19 cellular contexts compared by ENCODE assay signal in genomic region chr9:131606896-131607567, GRCh38.
DNase-seq lines count a peak whose midpoint lies in the region; ATAC-seq lines count a peak whose summit lies in the region.
"Had no signal": no experiment of that assay in that cellular context is flagged by ENCODE, and none has a peak within 500 bp of the region (broad histone marks: within the 10 kb centered on the region; RNA-seq: fewer than 3 reads in every experiment).

No MANE protein-coding gene starts in this region.

- no peak for ATAC-seq in stimulated activated naive B cell treated with anti-CD40 and anti-IgM and Interleukin-4, amounts not matched to agents 10 μg/mL and 1 μg/mL and 100 μg/mL, for 72 hours (replicated peaks)
- ATAC-seq in stimulated activated naive CD8-positive, alpha-beta T cell treated with anti-CD3 and anti-CD28 coated beads, Interleukin-15, amount 100 ng/mL, for 72 hours: no peak
- ATAC-seq: activated CD8-positive, alpha-beta T cell treated with anti-CD3 and anti-CD28 coated beads for 36 hours; left lung had no signal

- H3K27ac Mint-ChIP-seq in activated CD4-positive, alpha-beta memory T cell treated with anti-CD3 and anti-CD28 coated beads, Interleukin-2, amount 10 ng/mL, durations not matched to agents 7 days and 5 days: peak overlapping the region; percentile 29
- no peak overlapping the region for H3K27ac Mint-ChIP-seq in activated CD4-positive, alpha-beta memory T cell treated with anti-CD3 and anti-CD28 coated beads for 36 hours
- peak overlapping the region; percentile 35 for H3K27ac Mint-ChIP-seq in activated T-helper 1 cell treated with anti-CD3 and anti-CD28 coated beads, Interleukin-12 subunit alpha, Interleukin-12 subunit beta, Interleukin-2, Interleukin-4 antibody, amounts not matched to agents 30 ng/mL and 10 ng/mL and 1 ng/mL, durations not matched to agents 14 hours and 24 hours and 36 hours
- peak overlapping the region in 5 of 6 donors; percentile 6 to 47 (median 42) for H3K27ac Mint-ChIP-seq in immature natural killer cell
- peak overlapping the region; percentile 42 for H3K27ac Mint-ChIP-seq in stimulated activated naive B cell treated with anti-CD40 and anti-IgM and Interleukin-4, amounts not matched to agents 10 μg/mL and 1 μg/mL and 100 μg/mL, for 72 hours
- H3K27ac Mint-ChIP-seq in stimulated activated naive CD8-positive, alpha-beta T cell treated with anti-CD3 and anti-CD28 coated beads, Interleukin-15, amount 100 ng/mL, for 72 hours: peak overlapping the region in 1 of 2 donors; percentile 20
- H3K27ac Mint-ChIP-seq in activated T-helper 2 cell treated with anti-CD3 and anti-CD28 coated beads, Interferon-gamma antibody, Interleukin-2, Interleukin-4, amounts not matched to agents 10 μg/mL and 5 μg/mL and 100 μg/mL, durations not matched to agents 14 hours and 24 hours and 36 hours: no peak overlapping the region
- H3K27ac Mint-ChIP-seq: activated CD8-positive, alpha-beta T cell treated with anti-CD3 and anti-CD28 coated beads for 36 hours had no signal

- DNase-seq in activated CD4-positive, alpha-beta memory T cell treated with anti-CD3 and anti-CD28 coated beads, Interleukin-2, amount 10 ng/mL, durations not matched to agents 7 days and 5 days: no peak
- DNase-seq in activated CD4-positive, alpha-beta memory T cell treated with anti-CD3 and anti-CD28 coated beads for 36 hours: no peak
- DNase-seq in activated T-helper 1 cell treated with anti-CD3 and anti-CD28 coated beads, Interleukin-12 subunit alpha, Interleukin-12 subunit beta, Interleukin-2, Interleukin-4 antibody, amounts not matched to agents 30 ng/mL and 10 ng/mL and 1 ng/mL, durations not matched to agents 14 hours and 24 hours and 36 hours (ENCODE audit: low spot score): no peak
- DNase-seq in immature natural killer cell (no peak), NCI-H526 treated with DMSO at 0.1 percent for 48 hours (lab: John Stamatoyannopoulos, UW) (no peak)
- DNase-seq in stimulated activated naive B cell treated with anti-CD40 and anti-IgM and Interleukin-4, amounts not matched to agents 10 μg/mL and 1 μg/mL and 100 μg/mL, for 72 hours: no peak
- DNase-seq in stimulated activated naive CD8-positive, alpha-beta T cell treated with anti-CD3 and anti-CD28 coated beads, Interleukin-15, amount 100 ng/mL, for 72 hours: no peak
- DNase-seq in activated T-helper 2 cell treated with anti-CD3 and anti-CD28 coated beads, Interferon-gamma antibody, Interleukin-2, Interleukin-4, amounts not matched to agents 10 μg/mL and 5 μg/mL and 100 μg/mL, durations not matched to agents 14 hours and 24 hours and 36 hours (ENCODE audit: low spot score): no peak
- DNase-seq: activated CD8-positive, alpha-beta T cell treated with anti-CD3 and anti-CD28 coated beads for 36 hours; activated gamma-delta T cell treated with Interleukin-2 at 50 U/mL for 16 hours; cerebellar nuclear complex; GDM1; KBM-7; NCI-H1417 treated with DMSO at 0.1 percent for 48 hours; NCI-H524 treated with DMSO at 0.1 percent for 48 hours had no signal

- POLR2A ChIA-PET in activated CD4-positive, alpha-beta memory T cell treated with anti-CD3 and anti-CD28 coated beads, Interleukin-2, amount 10 ng/mL, durations not matched to agents 7 days and 5 days (lab: Charles Lee): interaction anchor here (1.2 kb wide), 1 partner anchor 17 kb away, joined by 3 read pairs; no protein-coding TSS in a partner anchor
- POLR2A ChIA-PET in activated CD4-positive, alpha-beta memory T cell treated with anti-CD3 and anti-CD28 coated beads for 36 hours (lab: Charles Lee): no interaction called here

- intact Hi-C loops in activated CD4-positive, alpha-beta memory T cell treated with anti-CD3 and anti-CD28 coated beads for 36 hours (cut with micrococcal nuclease): no loop called here
- intact Hi-C loops in activated T-helper 1 cell treated with anti-CD3 and anti-CD28 coated beads, Interleukin-12 subunit alpha, Interleukin-12 subunit beta, Interleukin-2, Interleukin-4 antibody, amounts not matched to agents 30 ng/mL and 10 ng/mL and 1 ng/mL, durations not matched to agents 14 hours and 24 hours and 36 hours (cut with micrococcal nuclease): no loop called here
- intact Hi-C loops in activated T-helper 2 cell treated with anti-CD3 and anti-CD28 coated beads, Interferon-gamma antibody, Interleukin-2, Interleukin-4, amounts not matched to agents 10 μg/mL and 5 μg/mL and 100 μg/mL, durations not matched to agents 14 hours and 24 hours and 36 hours (cut with micrococcal nuclease): no loop called here

- H3K4me3 Mint-ChIP-seq in activated CD4-positive, alpha-beta memory T cell treated with anti-CD3 and anti-CD28 coated beads, Interleukin-2, amount 10 ng/mL, durations not matched to agents 7 days and 5 days: no peak overlapping the region
- no peak overlapping the region for H3K4me3 Mint-ChIP-seq in activated CD4-positive, alpha-beta memory T cell treated with anti-CD3 and anti-CD28 coated beads for 36 hours
- H3K4me3 Mint-ChIP-seq in activated T-helper 1 cell treated with anti-CD3 and anti-CD28 coated beads, Interleukin-12 subunit alpha, Interleukin-12 subunit beta, Interleukin-2, Interleukin-4 antibody, amounts not matched to agents 30 ng/mL and 10 ng/mL and 1 ng/mL, durations not matched to agents 14 hours and 24 hours and 36 hours: no peak overlapping the region
- H3K4me3 Mint-ChIP-seq in immature natural killer cell: no peak overlapping the region
- H3K4me3 Mint-ChIP-seq in stimulated activated naive B cell treated with anti-CD40 and anti-IgM and Interleukin-4, amounts not matched to agents 10 μg/mL and 1 μg/mL and 100 μg/mL, for 72 hours: peak overlapping the region in 1 of 2 donors; percentile 1
- no peak overlapping the region for H3K4me3 Mint-ChIP-seq in stimulated activated naive CD8-positive, alpha-beta T cell treated with anti-CD3 and anti-CD28 coated beads, Interleukin-15, amount 100 ng/mL, for 72 hours
- H3K4me3 Mint-ChIP-seq in activated T-helper 2 cell treated with anti-CD3 and anti-CD28 coated beads, Interferon-gamma antibody, Interleukin-2, Interleukin-4, amounts not matched to agents 10 μg/mL and 5 μg/mL and 100 μg/mL, durations not matched to agents 14 hours and 24 hours and 36 hours (ENCODE audit: low read depth): no peak overlapping the region
- H3K4me3 Mint-ChIP-seq: activated CD8-positive, alpha-beta T cell treated with anti-CD3 and anti-CD28 coated beads for 36 hours; stimulated activated naive CD8-positive, alpha-beta T cell treated with anti-CD3 and anti-CD28 coated beads, Interleukin-15, Interleukin-2, amounts not matched to agents 100 ng/mL and 50 ng/mL, for 24 hours; T-helper 1 cell treated with Interleukin-12 subunit alpha and Interleukin-12 subunit beta and Interleukin-4 antibody, amounts not matched to agents 30 μg/mL and 1 μg/mL, for 36 hours had no signal

- H3K9me3 Mint-ChIP-seq in activated CD4-positive, alpha-beta memory T cell treated with anti-CD3 and anti-CD28 coated beads, Interleukin-2, amount 10 ng/mL, durations not matched to agents 7 days and 5 days: no peaks in the 10 kb centered on the region
- H3K9me3 Mint-ChIP-seq in activated CD4-positive, alpha-beta memory T cell treated with anti-CD3 and anti-CD28 coated beads for 36 hours: no peaks in the 10 kb centered on the region
- no peaks in the 10 kb centered on the region for H3K9me3 Mint-ChIP-seq in activated T-helper 1 cell treated with anti-CD3 and anti-CD28 coated beads, Interleukin-12 subunit alpha, Interleukin-12 subunit beta, Interleukin-2, Interleukin-4 antibody, amounts not matched to agents 30 ng/mL and 10 ng/mL and 1 ng/mL, durations not matched to agents 14 hours and 24 hours and 36 hours
- H3K9me3 Mint-ChIP-seq in immature natural killer cell: no peaks in the 10 kb centered on the region
- H3K9me3 Mint-ChIP-seq in stimulated activated naive B cell treated with anti-CD40 and anti-IgM and Interleukin-4, amounts not matched to agents 10 μg/mL and 1 μg/mL and 100 μg/mL, for 72 hours: no peaks in the 10 kb centered on the region
- no peaks in the 10 kb centered on the region for H3K9me3 Mint-ChIP-seq in stimulated activated naive CD8-positive, alpha-beta T cell treated with anti-CD3 and anti-CD28 coated beads, Interleukin-15, amount 100 ng/mL, for 72 hours
- H3K9me3 Mint-ChIP-seq in activated T-helper 2 cell treated with anti-CD3 and anti-CD28 coated beads, Interferon-gamma antibody, Interleukin-2, Interleukin-4, amounts not matched to agents 10 μg/mL and 5 μg/mL and 100 μg/mL, durations not matched to agents 14 hours and 24 hours and 36 hours: no peaks in the 10 kb centered on the region
- H3K9me3 Mint-ChIP-seq: activated CD8-positive, alpha-beta T cell treated with anti-CD3 and anti-CD28 coated beads for 36 hours; nephron; stimulated activated naive CD8-positive, alpha-beta T cell treated with anti-CD3 and anti-CD28 coated beads, Interleukin-15, Interleukin-2, amounts not matched to agents 100 ng/mL and 50 ng/mL, for 24 hours; T-helper 1 cell treated with Interleukin-12 subunit alpha and Interleukin-12 subunit beta and Interleukin-4 antibody, amounts not matched to agents 30 μg/mL and 1 μg/mL, for 36 hours had no signal

- no peaks in the 10 kb centered on the region for H3K27me3 Mint-ChIP-seq in activated CD4-positive, alpha-beta memory T cell treated with anti-CD3 and anti-CD28 coated beads, Interleukin-2, amount 10 ng/mL, durations not matched to agents 7 days and 5 days
- H3K27me3 Mint-ChIP-seq in activated CD4-positive, alpha-beta memory T cell treated with anti-CD3 and anti-CD28 coated beads for 36 hours: no peaks in the 10 kb centered on the region
- no peaks in the 10 kb centered on the region for H3K27me3 Mint-ChIP-seq in activated T-helper 1 cell treated with anti-CD3 and anti-CD28 coated beads, Interleukin-12 subunit alpha, Interleukin-12 subunit beta, Interleukin-2, Interleukin-4 antibody, amounts not matched to agents 30 ng/mL and 10 ng/mL and 1 ng/mL, durations not matched to agents 14 hours and 24 hours and 36 hours (ENCODE audit: insufficient read depth)
- H3K27me3 Mint-ChIP-seq in immature natural killer cell (ENCODE audit: low read depth in 3 of 3): peaks cover 0 to 16% (median 14%) of the 10 kb centered on the region in 3 donors
- H3K27me3 Mint-ChIP-seq in stimulated activated naive B cell treated with anti-CD40 and anti-IgM and Interleukin-4, amounts not matched to agents 10 μg/mL and 1 μg/mL and 100 μg/mL, for 72 hours: no peaks in the 10 kb centered on the region
- H3K27me3 Mint-ChIP-seq in stimulated activated naive CD8-positive, alpha-beta T cell treated with anti-CD3 and anti-CD28 coated beads, Interleukin-15, amount 100 ng/mL, for 72 hours: no peaks in the 10 kb centered on the region
- H3K27me3 Mint-ChIP-seq in activated T-helper 2 cell treated with anti-CD3 and anti-CD28 coated beads, Interferon-gamma antibody, Interleukin-2, Interleukin-4, amounts not matched to agents 10 μg/mL and 5 μg/mL and 100 μg/mL, durations not matched to agents 14 hours and 24 hours and 36 hours (ENCODE audit: low read depth): no peaks in the 10 kb centered on the region
- H3K27me3 Mint-ChIP-seq: activated CD8-positive, alpha-beta T cell treated with anti-CD3 and anti-CD28 coated beads for 36 hours; stimulated activated naive CD8-positive, alpha-beta T cell treated with anti-CD3 and anti-CD28 coated beads, Interleukin-15, Interleukin-2, amounts not matched to agents 100 ng/mL and 50 ng/mL, for 24 hours had no signal

- peaks cover 74% of the 10 kb centered on the region for H3K36me3 Mint-ChIP-seq in activated CD4-positive, alpha-beta memory T cell treated with anti-CD3 and anti-CD28 coated beads, Interleukin-2, amount 10 ng/mL, durations not matched to agents 7 days and 5 days (ENCODE audit: low read depth)
- H3K36me3 Mint-ChIP-seq in activated CD4-positive, alpha-beta memory T cell treated with anti-CD3 and anti-CD28 coated beads for 36 hours: peaks cover 28% of the 10 kb centered on the region
- H3K36me3 Mint-ChIP-seq in activated T-helper 1 cell treated with anti-CD3 and anti-CD28 coated beads, Interleukin-12 subunit alpha, Interleukin-12 subunit beta, Interleukin-2, Interleukin-4 antibody, amounts not matched to agents 30 ng/mL and 10 ng/mL and 1 ng/mL, durations not matched to agents 14 hours and 24 hours and 36 hours (ENCODE audit: low read depth): peaks cover 41% of the 10 kb centered on the region
- peaks cover 4 to 57% (median 9%) of the 10 kb centered on the region in 3 donors for H3K36me3 Mint-ChIP-seq in immature natural killer cell
- peaks cover 68 to 82% of the 10 kb centered on the region in 2 donors for H3K36me3 Mint-ChIP-seq in stimulated activated naive B cell treated with anti-CD40 and anti-IgM and Interleukin-4, amounts not matched to agents 10 μg/mL and 1 μg/mL and 100 μg/mL, for 72 hours
- H3K36me3 Mint-ChIP-seq in activated T-helper 2 cell treated with anti-CD3 and anti-CD28 coated beads, Interferon-gamma antibody, Interleukin-2, Interleukin-4, amounts not matched to agents 10 μg/mL and 5 μg/mL and 100 μg/mL, durations not matched to agents 14 hours and 24 hours and 36 hours (ENCODE audit: low read depth): peaks cover 65% of the 10 kb centered on the region

- H3K4me1 Mint-ChIP-seq in activated CD4-positive, alpha-beta memory T cell treated with anti-CD3 and anti-CD28 coated beads, Interleukin-2, amount 10 ng/mL, durations not matched to agents 7 days and 5 days: no peaks in the 10 kb centered on the region
- H3K4me1 Mint-ChIP-seq in activated CD4-positive, alpha-beta memory T cell treated with anti-CD3 and anti-CD28 coated beads for 36 hours (ENCODE audit: low read depth): no peaks in the 10 kb centered on the region
- H3K4me1 Mint-ChIP-seq in activated T-helper 1 cell treated with anti-CD3 and anti-CD28 coated beads, Interleukin-12 subunit alpha, Interleukin-12 subunit beta, Interleukin-2, Interleukin-4 antibody, amounts not matched to agents 30 ng/mL and 10 ng/mL and 1 ng/mL, durations not matched to agents 14 hours and 24 hours and 36 hours (ENCODE audit: low read depth): peaks cover 4% of the 10 kb centered on the region
- H3K4me1 Mint-ChIP-seq in immature natural killer cell: peaks cover 14 to 41% of the 10 kb centered on the region in 2 donors
- peaks cover 39 to 44% of the 10 kb centered on the region in 2 donors for H3K4me1 Mint-ChIP-seq in stimulated activated naive B cell treated with anti-CD40 and anti-IgM and Interleukin-4, amounts not matched to agents 10 μg/mL and 1 μg/mL and 100 μg/mL, for 72 hours
- H3K4me1 Mint-ChIP-seq in stimulated activated naive CD8-positive, alpha-beta T cell treated with anti-CD3 and anti-CD28 coated beads, Interleukin-15, amount 100 ng/mL, for 72 hours: peaks cover 5% of the 10 kb centered on the region
- H3K4me1 Mint-ChIP-seq in activated T-helper 2 cell treated with anti-CD3 and anti-CD28 coated beads, Interferon-gamma antibody, Interleukin-2, Interleukin-4, amounts not matched to agents 10 μg/mL and 5 μg/mL and 100 μg/mL, durations not matched to agents 14 hours and 24 hours and 36 hours (ENCODE audit: low read depth): no peaks in the 10 kb centered on the region

- CTCF ChIA-PET in activated CD4-positive, alpha-beta memory T cell treated with anti-CD3 and anti-CD28 coated beads, Interleukin-2, amount 10 ng/mL, durations not matched to agents 7 days and 5 days (lab: Charles Lee): no interaction called here
- CTCF ChIA-PET in activated CD4-positive, alpha-beta memory T cell treated with anti-CD3 and anti-CD28 coated beads for 36 hours (lab: Charles Lee): interaction anchor here (0.7 to 1.1 kb wide), 3 partner anchors 15 to 133 kb away, joined by 3 to 4 read pairs (median 3); no protein-coding TSS in a partner anchor

Comparison
In these comparisons a context has a peak if more than half of its experiments do, and no peak if none do; other contexts are left out.
1. H3K27ac Mint-ChIP-seq: peak in activated CD4-positive, alpha-beta memory T cell treated with anti-CD3 and anti-CD28 coated beads, Interleukin-2, amount 10 ng/mL, durations not matched to agents 7 days and 5 days (single experiment), activated T-helper 1 cell treated with anti-CD3 and anti-CD28 coated beads, Interleukin-12 subunit alpha, Interleukin-12 subunit beta, Interleukin-2, Interleukin-4 antibody, amounts not matched to agents 30 ng/mL and 10 ng/mL and 1 ng/mL, durations not matched to agents 14 hours and 24 hours and 36 hours (single experiment), immature natural killer cell (5 of 6) and stimulated activated naive B cell treated with anti-CD40 and anti-IgM and Interleukin-4, amounts not matched to agents 10 μg/mL and 1 μg/mL and 100 μg/mL, for 72 hours (single experiment); none in activated CD4-positive, alpha-beta memory T cell treated with anti-CD3 and anti-CD28 coated beads for 36 hours (single experiment) and activated T-helper 2 cell treated with anti-CD3 and anti-CD28 coated beads, Interferon-gamma antibody, Interleukin-2, Interleukin-4, amounts not matched to agents 10 μg/mL and 5 μg/mL and 100 μg/mL, durations not matched to agents 14 hours and 24 hours and 36 hours (single experiment).